ENCODE assay signal across 22 cellular contexts in genomic region chr2:230898661-230899091, GRCh38. TPM values are rescaled to one million over a fixed set of nuclear protein-coding genes. Genes with fewer than 3 reads are reported as not detected.
DNase-seq lines count a peak whose midpoint lies in the region; ATAC-seq, FAIRE-seq and TF ChIP-seq lines count a peak whose summit lies in the region.
"Had no signal": no experiment of that assay in that cellular context is flagged by ENCODE, and none has a peak within 500 bp of the region (broad histone marks: within the 10 kb centered on the region; RNA-seq: fewer than 3 reads in every experiment).

No MANE protein-coding gene starts in this region.

- no peak overlapping the region for H3K9ac ChIP-seq in HepG2 (ENCODE audit: insufficient read depth, low read depth, low read length)

- peaks cover 35% of the 10 kb centered on the region for H3K4me1 Mint-ChIP-seq in GM23338

- no peaks in the 10 kb centered on the region for H3K36me3 ChIP-seq in GM23338 (ENCODE audit: insufficient read depth)
- no peaks in the 10 kb centered on the region for H3K36me3 ChIP-seq in HepG2 (replicated peaks in 1 of 2; ENCODE audit: control insufficient read depth in 1 of 2, insufficient read depth in 2 of 2, low read length in 2 of 2)
- H3K36me3 ChIP-seq: MG63 had no signal

- intact Hi-C loops in HepG2 (cut with micrococcal nuclease; ENCODE audit: unreplicated experiment) (no loop called here), posterior vena cava (cut with DNase I) (no loop called here)

- peaks cover 27% of the 10 kb centered on the region for H3K4me1 ChIP-seq in GM23338 (ENCODE audit: insufficient read depth)
- H3K4me1 ChIP-seq in HepG2 (ENCODE audit: insufficient read depth, low read length): no peaks in the 10 kb centered on the region
- H3K4me1 ChIP-seq: testis had no signal

- no peak overlapping the region for H3K27ac Mint-ChIP-seq in GM23338
- H3K27ac Mint-ChIP-seq: activated CD4-positive, alpha-beta T cell treated with anti-CD3 and anti-CD28 coated beads for 36 hours had no signal

- no peak for TF ChIP-seq EP300 in HepG2 (IDR thresholded peaks at IDR 0.05; ENCODE audit: low read depth in 2 of 2, low read length in 2 of 2)
- no peak for TF ChIP-seq EP300 in HepG2 (CRISPR knock-in tag; IDR thresholded peaks at IDR 0.05; ENCODE audit: borderline replicate concordance)

- no peaks in the 10 kb centered on the region for H3K9me2 ChIP-seq in GM23338 (ENCODE audit: insufficient read depth)

- H3K79me2 ChIP-seq in GM23338 (replicated peaks; ENCODE audit: insufficient read depth) (no peaks in the 10 kb centered on the region), HepG2 (ENCODE audit: insufficient read depth, low read length) (no peaks in the 10 kb centered on the region)

- H2AFZ ChIP-seq in GM23338: peak overlapping the region; percentile 85
- no peak overlapping the region for H2AFZ ChIP-seq in HepG2 (ENCODE audit: low read length)

- H3K4me2 ChIP-seq in GM23338 (no peak overlapping the region), HepG2 (ENCODE audit: low read depth, low read length) (no peak overlapping the region)

- in situ Hi-C loops in HepG2 (cut with HindIII; ENCODE audit: extremely low pct_ligation_motif_present, low pct_unique_long_range_greater_than_20kb): no loop called here

- peaks cover 6% of the 10 kb centered on the region for H3K27me3 Mint-ChIP-seq in GM23338 (ENCODE audit: insufficient read depth, low read depth, poor library complexity)

- TF ChIP-seq CTCF in GM23338 (conservative IDR thresholded peaks at IDR 0.05; ENCODE audit: low read depth in 2 of 2) (no peak), HepG2 (CRISPR knock-in tag; IDR thresholded peaks at IDR 0.05) (no peak)

- H4K20me1 ChIP-seq in GM23338 (replicated peaks; ENCODE audit: insufficient read depth) (no peaks in the 10 kb centered on the region), HepG2 (ENCODE audit: insufficient read depth, low read length) (no peaks in the 10 kb centered on the region)

- DNase-seq in GM23338 (ENCODE audit: low spot score) (no peak), HepG2 (ENCODE audit: low spot score) (no peak), posterior vena cava (ENCODE audit: low spot score) (peak; percentile 43), NCI-H1105 (lab: John Stamatoyannopoulos, UW) (no peak), NCI-H2196 treated with DMSO at 0.1 percent for 48 hours (lab: John Stamatoyannopoulos, UW; ENCODE audit: unreplicated experiment) (no peak)
- DNase-seq in stimulated activated naive CD4-positive, alpha-beta T cell (lab: John Stamatoyannopoulos, UW): no peak
- DNase-seq: activated CD4-positive, alpha-beta T cell treated with anti-CD3 and anti-CD28 coated beads for 36 hours; activated naive CD4-positive, alpha-beta T cell treated with Interleukin-2 at 50 U/mL for 16 hours; activated T-cell treated with anti-CD3 and anti-CD28 coated beads for 4 hours; CD4-positive, CD25-positive, alpha-beta regulatory T cell; DMS53; GF-D8; MG63; NCI-H146; NCI-H748 treated with DMSO at 0.1 percent for 48 hours; SW 1271; testis had no signal

- TF ChIP-seq RAD21 in HepG2 (CRISPR knock-in tag; IDR thresholded peaks at IDR 0.05): no peak

- H3K27ac ChIP-seq in GM23338 (ENCODE audit: low read depth) (no peak overlapping the region), angular gyrus (ENCODE audit: low read depth, low read length) (peak overlapping the region; percentile 29), HepG2 (ENCODE audit: extremely low read length, insufficient read depth, low read length) (no peak overlapping the region)
- H3K27ac ChIP-seq: testis had no signal

- H3K9me3 ChIP-seq in HepG2 (ENCODE audit: low read length): no peaks in the 10 kb centered on the region
- H3K9me3 ChIP-seq: MG63, testis had no signal

- FAIRE-seq in HepG2 (lab: Jason Lieb, UNC): no peak
- FAIRE-seq: GM19239 had no signal

- 4% methylated on average over 8 of the region's 8 CpGs for WGBS in HepG2 (ENCODE audit: low lambda C conversion rate)

- H3K4me3 ChIP-seq in GM23338: no peak overlapping the region
- H3K4me3 ChIP-seq in HepG2 (replicated peaks in 1 of 3; ENCODE audit: insufficient read depth in 1 of 3, low read depth in 2 of 3, low read length in 3 of 3): no peak overlapping the region
- H3K4me3 ChIP-seq: MG63, testis had no signal

- no peaks in the 10 kb centered on the region for H3K9me3 Mint-ChIP-seq in GM23338
- H3K9me3 Mint-ChIP-seq: CD4-positive, CD25-positive, alpha-beta regulatory T cell had no signal

- no peak for TF ChIP-seq POLR2A in HepG2 (IDR thresholded peaks at IDR 0.05; ENCODE audit: insufficient read depth in 1 of 2, low read depth in 2 of 2, low read length in 2 of 2)

- CTCF ChIA-PET in HepG2 (lab: Yijun Ruan, JAX; ENCODE audit: low intra/inter-chr PET ratio, low total read pairs): no interaction called here

- no peaks in the 10 kb centered on the region for H3F3A ChIP-seq in GM23338 (replicated peaks; ENCODE audit: low read depth)

- no peak overlapping the region for H3K4me3 Mint-ChIP-seq in GM23338
- H3K4me3 Mint-ChIP-seq: activated CD4-positive, alpha-beta T cell treated with anti-CD3 and anti-CD28 coated beads for 36 hours; CD4-positive, CD25-positive, alpha-beta regulatory T cell had no signal

- H3K36me3 Mint-ChIP-seq in GM23338 (ENCODE audit: low read depth): no peaks in the 10 kb centered on the region
- H3K36me3 Mint-ChIP-seq: CD4-positive, CD25-positive, alpha-beta regulatory T cell had no signal

- ATAC-seq in GM23338 (no peak), HepG2 (peak; percentile 9; the same call in 1 of the 3 replicates)
- ATAC-seq: activated CD4-positive, alpha-beta T cell treated with anti-CD3 and anti-CD28 coated beads for 36 hours had no signal

- H3K27me3 ChIP-seq in GM23338 (ENCODE audit: insufficient read depth) (no peaks in the 10 kb centered on the region), HepG2 (ENCODE audit: control insufficient read depth in 1 of 2, insufficient read depth in 2 of 2, low read length in 2 of 2) (peaks cover 2 to 60% of the 10 kb centered on the region in 2 experiments)
- H3K27me3 ChIP-seq: testis had no signal

- POLR2A ChIA-PET in HepG2 (lab: Yijun Ruan, JAX): no interaction called here

- BruUV-seq in HepG2 (replicated peaks; lab: Mats Ljungman, UMichigan): no TSS peak

TF ChIP-seq in HepG2, 621 proteins besides CTCF, POLR2A, EP300 and RAD21 (continues in another document):
- TF ChIP-seq KAT2B (IDR thresholded peaks at IDR 0.05; ENCODE audit: borderline replicate concordance, low read depth, low read length): no peak

RNA-seq across cellular contexts. Expression of gene GPR55, which starts 26.4 kb away (rescaled TPM):
- not detected in 2 replicates for total RNA-seq in GM23338 (2014; rRNA removed; shearing (Covaris generic))
- not detected in 2 replicates for polyA plus RNA-seq in GM23338 (2016; fragmentation: Nextera tagmentation; extraction: Ambion mirVana)
- total RNA-seq in HepG2 (2016; rRNA removed; fragmentation: Illumina TruSeq; extraction: Trizol): not detected in 2 replicates
- total RNA-seq in HepG2 (2016; cell fraction: cytosol; rRNA removed; fragmentation: Illumina TruSeq; extraction: Trizol; ENCODE audit: low read depth): not detected in 2 replicates
- total RNA-seq in HepG2 (2016; cell fraction: insoluble cytoplasmic fraction; rRNA removed; fragmentation: Illumina TruSeq; extraction: Trizol): 0.04 TPM in 1 of 2 replicates, not detected in the other
- not detected in 2 replicates for total RNA-seq in HepG2 (2016; cell fraction: membrane; rRNA removed; fragmentation: Illumina TruSeq; extraction: Trizol)
- total RNA-seq in HepG2 (2016; cell fraction: nucleus; rRNA removed; fragmentation: Illumina TruSeq; extraction: Trizol): not detected in 2 replicates
- polyA plus RNA-seq in HepG2 (2011; rRNA removed): not detected in 2 replicates
- polyA plus RNA-seq in HepG2 (2011; cell fraction: cytosol; rRNA removed): 0.04 TPM in 1 of 2 replicates, not detected in the other
- 0.05 and 0.06 TPM in 2 replicates for polyA plus RNA-seq in HepG2 (2011; cell fraction: nucleus; rRNA removed)
- not detected in 2 replicates for polyA plus RNA-seq in HepG2 (2012)
- polyA plus RNA-seq in HepG2 (2016; cell fraction: cytosol; fragmentation: Illumina TruSeq; extraction: Trizol; ENCODE audit: low read depth): not detected in 2 replicates
- polyA plus RNA-seq in HepG2 (2016; cell fraction: insoluble cytoplasmic fraction; fragmentation: Illumina TruSeq; extraction: Trizol; ENCODE audit: low read depth): not detected in 2 replicates
- polyA plus RNA-seq in HepG2 (2016; cell fraction: membrane; fragmentation: Illumina TruSeq; extraction: Trizol; ENCODE audit: low read depth): not detected in 2 replicates
- polyA plus RNA-seq in HepG2 (2016; cell fraction: nucleus; fragmentation: Illumina TruSeq; extraction: Trizol; ENCODE audit: insufficient read depth, low read depth): 0.18 TPM in 1 of 2 replicates, not detected in the other
- 0.09 and 0.14 TPM in 2 replicates for polyA minus RNA-seq in HepG2 (2011; rRNA and poly(A)+ RNA removed; ENCODE audit: low replicate concordance)
- not detected in 2 replicates for polyA minus RNA-seq in HepG2 (2011; cell fraction: cytosol; rRNA and poly(A)+ RNA removed)
- not detected in 2 replicates for polyA minus RNA-seq in HepG2 (2011; cell fraction: nucleus; rRNA and poly(A)+ RNA removed)
- under 1 TPM; 0.14 to 0.19 TPM for total RNA-seq in posterior vena cava
- total RNA-seq: cerebellum, occipital lobe had no signal
- polyA plus RNA-seq: aorta had no signal

RNA-seq across cellular contexts. Expression of gene ITM2C, which starts 33.9 kb away (rescaled TPM):
- total RNA-seq in GM23338 (2014; rRNA removed; shearing (Covaris generic)): 314 and 367 TPM in 2 replicates
- polyA plus RNA-seq in GM23338 (2016; fragmentation: Nextera tagmentation; extraction: Ambion mirVana) (240 and 241 TPM in 2 replicates), HepG2 (2011; rRNA removed) (270 and 321 TPM in 2 replicates)
- total RNA-seq in HepG2 (2016; rRNA removed; fragmentation: Illumina TruSeq; extraction: Trizol) (40.7 and 70.5 TPM in 2 replicates), posterior vena cava (10 to 100 TPM; 54.7 to 64.9 TPM)
- 13.6 and 14.1 TPM in 2 replicates for total RNA-seq in HepG2 (2016; cell fraction: cytosol; rRNA removed; fragmentation: Illumina TruSeq; extraction: Trizol; ENCODE audit: low read depth)
- 40.7 and 74.0 TPM in 2 replicates for total RNA-seq in HepG2 (2016; cell fraction: insoluble cytoplasmic fraction; rRNA removed; fragmentation: Illumina TruSeq; extraction: Trizol)
- 30.7 and 33.5 TPM in 2 replicates for total RNA-seq in HepG2 (2016; cell fraction: membrane; rRNA removed; fragmentation: Illumina TruSeq; extraction: Trizol)
- 49.2 and 56.2 TPM in 2 replicates for total RNA-seq in HepG2 (2016; cell fraction: nucleus; rRNA removed; fragmentation: Illumina TruSeq; extraction: Trizol)
- polyA plus RNA-seq in HepG2 (2011; cell fraction: cytosol; rRNA removed): 356 TPM in 2 replicates
- polyA plus RNA-seq in HepG2 (2011; cell fraction: nucleus; rRNA removed): 111 and 119 TPM in 2 replicates
- polyA plus RNA-seq in HepG2 (2012): 124 and 196 TPM in 2 replicates
- 18.9 and 24.2 TPM in 2 replicates for polyA plus RNA-seq in HepG2 (2016; cell fraction: cytosol; fragmentation: Illumina TruSeq; extraction: Trizol; ENCODE audit: low read depth)
- 53.1 and 56.4 TPM in 2 replicates for polyA plus RNA-seq in HepG2 (2016; cell fraction: insoluble cytoplasmic fraction; fragmentation: Illumina TruSeq; extraction: Trizol; ENCODE audit: low read depth)
- 32.9 and 35.3 TPM in 2 replicates for polyA plus RNA-seq in HepG2 (2016; cell fraction: membrane; fragmentation: Illumina TruSeq; extraction: Trizol; ENCODE audit: low read depth)
- 111 and 121 TPM in 2 replicates for polyA plus RNA-seq in HepG2 (2016; cell fraction: nucleus; fragmentation: Illumina TruSeq; extraction: Trizol; ENCODE audit: insufficient read depth, low read depth)
- polyA minus RNA-seq in HepG2 (2011; rRNA and poly(A)+ RNA removed; ENCODE audit: low replicate concordance): 108 and 408 TPM in 2 replicates
- polyA minus RNA-seq in HepG2 (2011; cell fraction: cytosol; rRNA and poly(A)+ RNA removed): 84.7 and 140 TPM in 2 replicates
- 20.1 and 24.2 TPM in 2 replicates for polyA minus RNA-seq in HepG2 (2011; cell fraction: nucleus; rRNA and poly(A)+ RNA removed)
